8 cellular contexts compared by ENCODE assay signal in the genomic region with DNA sequence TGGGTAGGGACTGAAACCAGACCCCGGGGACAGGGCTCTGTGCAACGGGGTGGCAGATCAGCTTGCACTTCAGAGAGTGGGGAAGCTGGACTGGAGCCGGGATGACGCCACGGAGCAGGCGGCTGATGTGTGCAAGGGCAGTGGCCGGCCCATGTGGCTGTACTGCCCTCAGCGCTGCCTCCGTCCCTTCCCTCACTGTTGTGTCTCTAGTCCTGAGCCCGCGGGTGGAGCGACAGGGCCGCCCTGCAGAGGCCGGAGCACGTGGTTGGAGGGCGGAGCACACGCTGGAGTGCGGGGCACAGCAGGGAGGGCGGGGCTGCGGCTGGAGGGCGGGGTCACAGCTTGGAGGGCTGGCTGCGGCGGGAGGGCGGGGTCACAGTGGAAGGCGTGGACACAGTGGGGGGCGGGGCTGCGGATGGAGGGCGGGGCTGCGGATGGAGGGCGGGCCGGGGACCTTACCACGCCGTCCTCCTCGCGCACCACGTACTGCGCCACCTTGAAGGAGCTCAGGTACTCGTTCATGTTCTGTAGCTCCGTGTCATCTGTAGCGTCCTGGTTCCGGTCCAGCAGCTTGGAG. TPM values are rescaled to one million over a fixed set of nuclear protein-coding genes. Genes with fewer than 3 reads are reported as not detected.
DNase-seq lines count a peak whose midpoint lies in the region; ATAC-seq and TF ChIP-seq lines count a peak whose summit lies in the region.

No MANE protein-coding gene starts in this region.

- POLR2A ChIA-PET in activated CD4-positive, alpha-beta T cell treated with anti-CD3 and anti-CD28 coated beads, Interleukin-2, amount 10 ng/mL, durations not matched to agents 7 days and 5 days (lab: Charles Lee), result no interaction called here

- no peak overlapping the region for H3K27ac Mint-ChIP-seq in CD14-positive monocyte
- no peak overlapping the region for H3K27ac Mint-ChIP-seq in activated CD4-positive, alpha-beta T cell treated with anti-CD3 and anti-CD28 coated beads, Interleukin-2, amount 10 ng/mL, durations not matched to agents 7 days and 5 days
- no peak overlapping the region for H3K27ac Mint-ChIP-seq in mesothelial cell of epicardium

- H3K36me3 Mint-ChIP-seq in CD14-positive monocyte (no peaks in the 10 kb centered on the region), mesothelial cell of epicardium (no peaks in the 10 kb centered on the region)
- H3K36me3 Mint-ChIP-seq in activated CD4-positive, alpha-beta T cell treated with anti-CD3 and anti-CD28 coated beads, Interleukin-2, amount 10 ng/mL, durations not matched to agents 7 days and 5 days (ENCODE audit: low read depth), result no peaks in the 10 kb centered on the region

- peaks cover 22% of the 10 kb centered on the region for H3K4me1 Mint-ChIP-seq in CD14-positive monocyte
- H3K4me1 Mint-ChIP-seq in activated CD4-positive, alpha-beta T cell treated with anti-CD3 and anti-CD28 coated beads, Interleukin-2, amount 10 ng/mL, durations not matched to agents 7 days and 5 days, result peaks cover 3% of the 10 kb centered on the region
- H3K4me1 Mint-ChIP-seq in mesothelial cell of epicardium, result no peaks in the 10 kb centered on the region

- TF ChIP-seq CTCF in CD14-positive monocyte (IDR thresholded peaks at IDR 0.05) (no peak), NB4 (IDR thresholded peaks at IDR 0.05; ENCODE audit: low read depth, low read length) (no peak), mesothelial cell of epicardium (IDR thresholded peaks at IDR 0.05; ENCODE audit: unreplicated experiment) (no peak)

- ATAC-seq in HG02642 (IDR thresholded peaks at IDR 0.05; ENCODE audit: poor library complexity, unreplicated experiment) (no peak), GM21723 (IDR thresholded peaks at IDR 0.05; ENCODE audit: unreplicated experiment) (no peak)

- H3K9me3 Mint-ChIP-seq in CD14-positive monocyte (peaks cover 0 to 9% (median 2%) of the 10 kb centered on the region in 7 donors), mesothelial cell of epicardium (peaks cover 8% of the 10 kb centered on the region)
- peaks cover 7% of the 10 kb centered on the region for H3K9me3 Mint-ChIP-seq in activated CD4-positive, alpha-beta T cell treated with anti-CD3 and anti-CD28 coated beads, Interleukin-2, amount 10 ng/mL, durations not matched to agents 7 days and 5 days

- intact Hi-C loops in CD14-positive monocyte (cut with micrococcal nuclease), result loop anchor here in 1 of 2 donors (5.0 kb wide), 1 partner anchor 120 kb away; no protein-coding TSS in a partner anchor

- DNase-seq in CD14-positive monocyte (ENCODE audit: low spot score) (peak; percentile 78), NB4 (ENCODE audit: low read depth) (peak; percentile 23), dermis microvascular lymphatic vessel endothelial cell (ENCODE audit: low read depth in 2 of 2) (peak; percentile 12 to 70), mesothelial cell of epicardium (ENCODE audit: low spot score in 2 of 2, unreplicated experiment in 2 of 2) (peak; percentile 53 to 55)
- peak; percentile 76 for DNase-seq in activated CD4-positive, alpha-beta T cell treated with anti-CD3 and anti-CD28 coated beads, Interleukin-2, amount 10 ng/mL, durations not matched to agents 7 days and 5 days
- DNase-seq in stimulated activated CD8-positive, alpha-beta memory T cell treated with anti-CD3 and anti-CD28 coated beads, Interleukin-4, amount 100 ng/mL, for 1 hour (ENCODE audit: low read depth in 2 of 2, low spot score in 1 of 2), result peak; percentile 28 to 45

- CTCF ChIA-PET in activated CD4-positive, alpha-beta T cell treated with anti-CD3 and anti-CD28 coated beads, Interleukin-2, amount 10 ng/mL, durations not matched to agents 7 days and 5 days (lab: Charles Lee), result no interaction called here

- peaks cover 4 to 14% (median 12%) of the 10 kb centered on the region in 3 donors for H3K27me3 Mint-ChIP-seq in CD14-positive monocyte (ENCODE audit: low read depth in 3 of 3)
- no peaks in the 10 kb centered on the region for H3K27me3 Mint-ChIP-seq in activated CD4-positive, alpha-beta T cell treated with anti-CD3 and anti-CD28 coated beads, Interleukin-2, amount 10 ng/mL, durations not matched to agents 7 days and 5 days
- H3K27me3 Mint-ChIP-seq in mesothelial cell of epicardium (ENCODE audit: low read depth), result peaks cover 34% of the 10 kb centered on the region

- no peak for TF ChIP-seq POLR2A in NB4 (IDR thresholded peaks at IDR 0.05; ENCODE audit: extremely low read depth, insufficient read length)

- no peak overlapping the region for H3K4me3 ChIP-seq in NB4 (ENCODE audit: low read depth, low read length)

- H3K4me3 Mint-ChIP-seq in CD14-positive monocyte (peak overlapping the region; percentile 48 to 63), mesothelial cell of epicardium (no peak overlapping the region)
- H3K4me3 Mint-ChIP-seq in activated CD4-positive, alpha-beta T cell treated with anti-CD3 and anti-CD28 coated beads, Interleukin-2, amount 10 ng/mL, durations not matched to agents 7 days and 5 days, result no peak overlapping the region

RNA-seq across cellular contexts. Expression of a gene that starts 52.4 kb away (rescaled TPM):
- not detected for polyA plus RNA-seq in CD14-positive monocyte
- total RNA-seq in activated CD4-positive, alpha-beta T cell treated with anti-CD3 and anti-CD28 coated beads, Interleukin-2, amount 10 ng/mL, durations not matched to agents 7 days and 5 days, result under 1 TPM; 0.67 to 0.96 TPM
- under 0.01 TPM in 2 replicates for total RNA-seq in dermis microvascular lymphatic vessel endothelial cell
- 4.8 to 4.9 TPM (median 4.9 TPM) in 3 replicates for total RNA-seq in mesothelial cell of epicardium

Comparison
In these comparisons a context has a peak if more than half of its experiments do, and no peak if none do; other contexts are left out.
1. DNase-seq: peak in every context shown above with its lines; median percentile 78 in CD14-positive monocyte; 76 in activated CD4-positive, alpha-beta T cell treated with anti-CD3 and anti-CD28 coated beads, Interleukin-2, amount 10 ng/mL, durations not matched to agents 7 days and 5 days; 54 in mesothelial cell of epicardium; 41 in dermis microvascular lymphatic vessel endothelial cell; 36 in stimulated activated CD8-positive, alpha-beta memory T cell treated with anti-CD3 and anti-CD28 coated beads, Interleukin-4, amount 100 ng/mL, for 1 hour; 23 in NB4.
2. H3K4me3 Mint-ChIP-seq: peak in CD14-positive monocyte (2 of 2); none in activated CD4-positive, alpha-beta T cell treated with anti-CD3 and anti-CD28 coated beads, Interleukin-2, amount 10 ng/mL, durations not matched to agents 7 days and 5 days (single experiment) and mesothelial cell of epicardium (single experiment).